In genomic region chr2:221588306-221588985, GRCh38 we compare ENCODE assay signal across 23 cellular contexts.
"Had no signal": no experiment of that assay in that cellular context is flagged by ENCODE, and none has a peak within 500 bp of the region (broad histone marks: within the 10 kb centered on the region; RNA-seq: fewer than 3 reads in every experiment).

No MANE protein-coding gene starts in this region.

- H3K27ac Mint-ChIP-seq: activated CD4-positive, alpha-beta memory T cell treated with anti-CD3 and anti-CD28 coated beads for 36 hours; activated CD4-positive, alpha-beta T cell treated with anti-CD3 and anti-CD28 coated beads, Interleukin-2, amount 10 ng/mL, durations not matched to agents 7 days and 5 days; activated naive CD8-positive, alpha-beta T cell; brain had no signal

- H3K9me3 Mint-ChIP-seq: activated CD4-positive, alpha-beta memory T cell treated with anti-CD3 and anti-CD28 coated beads for 36 hours; activated CD4-positive, alpha-beta T cell treated with anti-CD3 and anti-CD28 coated beads, Interleukin-2, amount 10 ng/mL, durations not matched to agents 7 days and 5 days; activated T-cell treated with anti-CD3 and anti-CD28 coated beads, Interleukin-2, amount 50 U/mL, for 4 hours; central memory CD8-positive, alpha-beta T cell had no signal

- H3K4me3 Mint-ChIP-seq: activated CD4-positive, alpha-beta memory T cell treated with anti-CD3 and anti-CD28 coated beads for 36 hours; activated CD4-positive, alpha-beta T cell treated with anti-CD3 and anti-CD28 coated beads, Interleukin-2, amount 10 ng/mL, durations not matched to agents 7 days and 5 days; activated naive CD8-positive, alpha-beta T cell; activated T-cell treated with anti-CD3 and anti-CD28 coated beads, Interleukin-2, amount 50 U/mL, for 4 hours; brain; central memory CD8-positive, alpha-beta T cell had no signal

- DNase-seq: activated CD4-positive, alpha-beta memory T cell treated with anti-CD3 and anti-CD28 coated beads for 36 hours; activated CD4-positive, alpha-beta T cell treated with anti-CD3 and anti-CD28 coated beads, Interleukin-2, amount 10 ng/mL, durations not matched to agents 7 days and 5 days; activated CD4-positive, CD25-positive, alpha-beta regulatory T cell; activated CD8-positive, alpha-beta memory T cell treated with anti-CD3 and anti-CD28 coated beads for 24 hours; activated effector memory CD4-positive, alpha-beta T cell treated with anti-CD3 and anti-CD28 coated beads, Interleukin-2, amount 50 U/mL, for 16 hours; activated naive CD4-positive, alpha-beta T cell treated with Interleukin-2 at 50 U/mL for 16 hours; activated T-cell treated with anti-CD3 and anti-CD28 coated beads, Interleukin-2, amount 50 U/mL, for 4 hours; amygdala; MG63; MV-4-11; NCI-H1105 treated with DMSO at 0.1 percent for 48 hours; NCI-H1436 treated with DMSO at 0.1 percent for 48 hours; NCI-H187; NCI-H2081; NCI-H510A treated with DMSO at 0.1 percent for 48 hours; PC-9; SIG-M5; T-helper 1 cell had no signal

- H3K9me3 ChIP-seq: MG63 had no signal

- H3K36me3 ChIP-seq: MG63 had no signal

- H3K4me1 Mint-ChIP-seq: activated CD4-positive, alpha-beta T cell treated with anti-CD3 and anti-CD28 coated beads, Interleukin-2, amount 10 ng/mL, durations not matched to agents 7 days and 5 days; central memory CD8-positive, alpha-beta T cell had no signal

- H3K36me3 Mint-ChIP-seq: activated CD4-positive, alpha-beta memory T cell treated with anti-CD3 and anti-CD28 coated beads for 36 hours; activated naive CD8-positive, alpha-beta T cell; brain had no signal

- H3K27me3 ChIP-seq: MG63 had no signal

- H3K27ac ChIP-seq: PC-9, SK-N-MC, VCaP had no signal

- H3K4me3 ChIP-seq: MG63, PC-9, SK-N-MC had no signal
